In genomic region chr2:37625781-37626548, GRCh38 we compare ENCODE assay signal across 8 cellular contexts. TPM values are rescaled to one million over a fixed set of nuclear protein-coding genes. Genes with fewer than 3 reads are reported as not detected.
DNase-seq lines count a peak whose midpoint lies in the region; ATAC-seq and TF ChIP-seq lines count a peak whose summit lies in the region.

No MANE protein-coding gene starts in this region.

- DNase-seq in COLO668 (lab: John Stamatoyannopoulos, UW; ENCODE audit: unreplicated experiment) (peak; percentile 26), esophagus squamous epithelium (lab: John Stamatoyannopoulos, UW) (no peak), NCI-H774 (lab: John Stamatoyannopoulos, UW) (no peak), iPS-NIHi11 (ENCODE audit: low spot score) (no peak), SKM-1 (lab: John Stamatoyannopoulos, UW; ENCODE audit: unreplicated experiment) (no peak)
- DNase-seq in activated CD4-positive, alpha-beta T cell treated with anti-CD3 and anti-CD28 coated beads for 1 hour: peak; percentile 34
- peak; percentile 24 to 28 for DNase-seq in stimulated activated CD4-positive, alpha-beta T cell treated with anti-CD3 and anti-CD28 coated beads, Interleukin-4, amount 100 ng/mL, for 48 hours (ENCODE audit: low read depth in 2 of 2)

- H3K4me1 ChIP-seq in esophagus squamous epithelium: peaks cover 0 to 31% (median 14%) of the 10 kb centered on the region in 3 donors

- peak overlapping the region in 3 of 4 donors; percentile 28 to 60 (median 38) for H3K27ac ChIP-seq in esophagus squamous epithelium

- WGBS in esophagus squamous epithelium, 2 donors: 53 to 61% methylated on average over 11 of the region's 12 CpGs

- no peak for TF ChIP-seq CTCF in esophagus squamous epithelium (IDR thresholded peaks at IDR 0.05)

- no peak overlapping the region for H3K4me3 ChIP-seq in esophagus squamous epithelium

- ATAC-seq in HG02588 (IDR thresholded peaks at IDR 0.05; ENCODE audit: unreplicated experiment): peak; percentile 41

- intact Hi-C loops in esophagus squamous epithelium (cut with DNase I): no loop called here

- no peaks in the 10 kb centered on the region for H3K9me3 ChIP-seq in esophagus squamous epithelium

- no peaks in the 10 kb centered on the region for H3K27me3 ChIP-seq in esophagus squamous epithelium

- TF ChIP-seq POLR2A in esophagus squamous epithelium (IDR thresholded peaks at IDR 0.05): no peak

- H3K36me3 ChIP-seq in esophagus squamous epithelium: no peaks in the 10 kb centered on the region

RNA-seq across cellular contexts. Expression of gene CDC42EP3, which starts 45.5 kb away (rescaled TPM):
- total RNA-seq in esophagus squamous epithelium: 10 to 100 TPM in 2 of 4 donors, 1 to 10 TPM in 1, under 1 TPM in 1; 0.57 to 16.2 (median 9.9) TPM

Comparison
In these comparisons a context has a peak if more than half of its experiments do, and no peak if none do; other contexts are left out.
1. DNase-seq: peak in COLO668 (single experiment), activated CD4-positive, alpha-beta T cell treated with anti-CD3 and anti-CD28 coated beads for 1 hour (single experiment) and stimulated activated CD4-positive, alpha-beta T cell treated with anti-CD3 and anti-CD28 coated beads, Interleukin-4, amount 100 ng/mL, for 48 hours (2 of 2); none in esophagus squamous epithelium (single experiment), NCI-H774 (single experiment), iPS-NIHi11 (single experiment) and SKM-1 (single experiment).